Comparison of ENCODE assay signal across 9 cellular contexts in the genomic region with DNA sequence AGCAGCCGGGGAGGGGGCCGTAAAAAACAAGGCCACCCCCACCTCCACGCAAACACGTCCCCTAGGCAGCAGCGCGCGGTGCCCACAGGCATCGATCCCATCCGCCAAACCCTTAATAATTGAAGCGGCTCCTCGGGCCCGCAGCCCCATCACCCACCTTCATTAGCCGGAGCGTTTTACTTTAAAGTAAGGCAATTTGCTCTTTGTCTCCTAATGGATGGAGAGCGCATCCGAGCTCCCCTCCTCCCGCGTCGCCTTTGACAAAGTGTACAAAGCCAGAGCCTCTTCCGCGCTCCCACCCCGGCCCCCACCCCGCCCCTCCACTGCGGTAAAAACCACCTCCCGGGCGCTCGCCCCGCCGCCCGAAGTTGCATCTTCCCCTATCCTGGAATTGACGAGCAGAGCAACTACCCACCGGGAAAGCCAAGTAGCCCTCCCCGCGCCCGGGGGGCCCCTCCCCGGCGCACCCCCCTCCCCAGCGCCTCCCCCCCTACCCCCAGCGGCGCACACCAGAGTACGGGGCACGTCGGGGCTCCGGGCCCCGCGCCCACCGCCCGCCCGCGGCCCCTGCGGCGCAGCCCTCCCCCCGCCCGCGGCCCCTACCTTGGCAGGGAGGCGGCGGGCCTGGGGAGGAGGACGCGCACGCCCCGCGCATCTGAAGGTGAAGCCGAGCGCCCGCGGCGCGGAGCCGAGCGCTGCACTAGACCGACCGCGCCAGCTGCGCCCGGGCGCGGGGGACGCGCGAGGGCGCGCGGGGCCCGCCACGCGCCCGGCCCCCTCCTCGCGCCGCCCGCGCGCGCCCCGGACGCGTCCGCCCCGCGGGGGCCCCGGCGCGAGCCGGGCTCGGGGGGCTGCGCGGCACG.
DNase-seq lines count a peak whose midpoint lies in the region; ATAC-seq, FAIRE-seq and TF ChIP-seq lines count a peak whose summit lies in the region.
"Had no signal": no experiment of that assay in that cellular context is flagged by ENCODE, and none has a peak within 500 bp of the region (broad histone marks: within the 10 kb centered on the region; RNA-seq: fewer than 3 reads in every experiment).

TSS of gene ZNF516 (minus strand) at position 702 of the 863 bp plus-strand sequence. CDS start 52,188 bp downstream, outside the sequence.

- TF ChIP-seq CTCF in GM06990 (IDR thresholded peaks at IDR 0.05; ENCODE audit: insufficient read depth, low read length, poor library complexity, severe bottlenecking) = no peak
- TF ChIP-seq CTCF in HL-60 (IDR thresholded peaks at IDR 0.05; ENCODE audit: insufficient read depth, low read length) = no peak

- no peaks in the 10 kb centered on the region for H3K4me1 ChIP-seq in mucosa of stomach (ENCODE audit: control insufficient read depth, insufficient read depth, low read length)

- H3K4me3 ChIP-seq in GM06990 (replicated peaks; ENCODE audit: low read depth, low read length) (peak within 1 kb of the TSS; percentile 82), HL-60 (replicated peaks; ENCODE audit: insufficient read depth, low read length) (peak within 1 kb of the TSS; percentile 79), mucosa of stomach (ENCODE audit: low read length) (peak within 1 kb of the TSS; percentile 88)

- H3K27ac Mint-ChIP-seq in T-helper 2 cell treated with Interferon-gamma antibody and Interleukin-4, amounts not matched to agents 5 μg/mL and 100 μg/mL, for 36 hours = peak within 1 kb of the TSS; percentile 55

- H3K27me3 ChIP-seq in GM06990 (replicated peaks; ENCODE audit: control insufficient read depth, insufficient read depth, low read length) (no peaks in the 10 kb centered on the region), HL-60 (ENCODE audit: insufficient read depth, poor library complexity, severe bottlenecking) (no peaks in the 10 kb centered on the region), mucosa of stomach (ENCODE audit: control insufficient read depth, insufficient read depth, low read length) (no peaks in the 10 kb centered on the region)

- H3K9me3 Mint-ChIP-seq in T-helper 2 cell treated with Interferon-gamma antibody and Interleukin-4, amounts not matched to agents 5 μg/mL and 100 μg/mL, for 36 hours = no peaks in the 10 kb centered on the region

- peak within 1 kb of the TSS; percentile 98 for H3K4me3 Mint-ChIP-seq in T-helper 2 cell treated with Interferon-gamma antibody and Interleukin-4, amounts not matched to agents 5 μg/mL and 100 μg/mL, for 36 hours

- TF ChIP-seq POLR2A in erythroblast (IDR thresholded peaks at IDR 0.05; ENCODE audit: low read length) = no peak

- peak within 1 kb of the TSS; percentile 94 for H3K27ac ChIP-seq in HL-60 (replicated peaks)

- H3K36me3 ChIP-seq in GM06990 (ENCODE audit: control insufficient read depth, insufficient read depth, low read length) (no peaks in the 10 kb centered on the region), mucosa of stomach (ENCODE audit: control insufficient read depth, insufficient read depth, low read length) (no peaks in the 10 kb centered on the region)

- ATAC-seq in GM19324 (IDR thresholded peaks at IDR 0.05; ENCODE audit: low FRiP score, unreplicated experiment) (no peak), GM21447 (IDR thresholded peaks at IDR 0.05; ENCODE audit: unreplicated experiment) (no peak)

- peak within 1 kb of the TSS; percentile 72 for H3K9ac ChIP-seq in mucosa of stomach (ENCODE audit: low read length)

- H3K9me3 ChIP-seq in mucosa of stomach (ENCODE audit: control insufficient read depth, low read length) = no peaks in the 10 kb centered on the region

- peaks cover 28% of the 10 kb centered on the region for H3K4me1 Mint-ChIP-seq in T-helper 2 cell treated with Interferon-gamma antibody and Interleukin-4, amounts not matched to agents 5 μg/mL and 100 μg/mL, for 36 hours (ENCODE audit: low read depth)

- H3K27me3 Mint-ChIP-seq in T-helper 2 cell treated with Interferon-gamma antibody and Interleukin-4, amounts not matched to agents 5 μg/mL and 100 μg/mL, for 36 hours (ENCODE audit: low read depth) = peaks cover 72% of the 10 kb centered on the region

- FAIRE-seq in urothelium cell line (lab: Jason Lieb, UNC) = no peak
- FAIRE-seq: TTC549 had no signal

- peaks cover 2% of the 10 kb centered on the region for H3K36me3 Mint-ChIP-seq in T-helper 2 cell treated with Interferon-gamma antibody and Interleukin-4, amounts not matched to agents 5 μg/mL and 100 μg/mL, for 36 hours (ENCODE audit: low read depth)

- DNase-seq in GM06990 (ENCODE audit: extremely low read depth, insufficient read length) (peak; percentile 67), HL-60 (ENCODE audit: low read depth in 1 of 2, low spot score in 1 of 2) (peak in 1 of 2 experiments; percentile 81), erythroblast (lab: John Stamatoyannopoulos, UW) (peak; percentile 58 to 62), urothelium cell line (ENCODE audit: low spot score) (peak; percentile 51)
- no peak for DNase-seq in T-helper 2 cell treated with Interferon-gamma antibody and Interleukin-4, amounts not matched to agents 5 μg/mL and 100 μg/mL, for 36 hours (ENCODE audit: low spot score)
